11 cellular contexts compared by ENCODE assay signal in the genomic region with DNA sequence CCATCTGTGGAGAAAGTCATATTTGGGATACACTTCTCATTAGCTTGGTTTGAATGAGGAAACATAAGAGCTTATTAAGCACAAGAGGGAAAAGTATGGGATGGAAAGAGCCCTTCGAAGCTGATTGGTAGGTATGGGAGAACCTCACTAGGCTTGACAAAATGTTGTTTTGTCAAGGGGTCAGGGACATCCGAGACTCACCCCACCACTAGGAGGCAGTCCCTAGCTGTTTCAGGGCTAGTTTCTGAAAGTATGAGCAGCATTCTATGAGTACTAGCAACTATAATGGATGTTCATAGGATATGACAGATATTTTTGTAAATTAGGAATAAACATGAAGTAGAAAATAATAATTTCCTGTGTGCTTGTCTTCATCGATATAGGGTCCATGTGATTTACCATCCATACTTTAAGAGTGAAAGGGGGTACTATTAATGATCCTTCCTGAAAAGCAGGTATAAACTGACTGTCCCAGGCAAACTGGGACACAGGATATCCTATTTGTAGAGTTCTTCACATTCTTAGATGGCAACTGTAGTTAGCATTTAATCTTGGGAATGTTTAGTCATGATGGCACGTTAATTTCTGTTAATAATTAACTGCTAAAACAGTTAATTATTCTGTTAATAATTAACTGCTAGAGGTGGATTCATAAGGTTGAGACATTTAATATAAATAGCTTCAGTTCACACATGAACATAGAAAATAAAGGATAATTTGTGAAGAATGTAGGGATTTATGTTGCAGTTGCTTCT. TPM values are rescaled to one million over a fixed set of nuclear protein-coding genes. Genes with fewer than 3 reads are reported as not detected.
A peak's percentile ranks its signal among the peaks of the same experiment; 100 is the strongest.
DNase-seq lines count a peak whose midpoint lies in the region; ATAC-seq, FAIRE-seq and TF ChIP-seq lines count a peak whose summit lies in the region.
"Had no signal": no experiment of that assay in that cellular context is flagged by ENCODE, and none has a peak within 500 bp of the region (broad histone marks: within the 10 kb centered on the region; RNA-seq: fewer than 3 reads in every experiment).

No MANE protein-coding gene starts in this region.

- H3K36me3 Mint-ChIP-seq in endodermal cell (ENCODE audit: low read depth): no peaks in the 10 kb centered on the region
- H3K36me3 Mint-ChIP-seq: activated naive CD4-positive, alpha-beta T cell treated with anti-CD3 and anti-CD28 coated beads, Interleukin-2, amount 50 U/mL, for 72 hours; memory B cell had no signal

- H3K4me3 ChIP-seq in A549 (no peak overlapping the region), endodermal cell (ENCODE audit: low read length) (no peak overlapping the region)

- no peak for TF ChIP-seq POLR2A in A549 (IDR thresholded peaks at IDR 0.05; ENCODE audit: low read length)

- peak overlapping the region; percentile 27; the same call in 2 of the 3 replicates for H3K4me2 ChIP-seq in A549

- no peak overlapping the region for H3K27ac Mint-ChIP-seq in endodermal cell
- H3K27ac Mint-ChIP-seq: activated naive CD4-positive, alpha-beta T cell treated with anti-CD3 and anti-CD28 coated beads, Interleukin-2, amount 50 U/mL, for 72 hours; memory B cell; stimulated activated naive CD8-positive, alpha-beta T cell treated with anti-CD3 and anti-CD28 coated beads, Interleukin-15, Interleukin-2, amounts not matched to agents 100 ng/mL and 50 ng/mL, for 24 hours had no signal

- peaks cover 9% of the 10 kb centered on the region for H3K4me1 Mint-ChIP-seq in endodermal cell
- H3K4me1 Mint-ChIP-seq: memory B cell had no signal

- CTCF ChIA-PET in A549 (lab: Yijun Ruan, JAX): interaction anchor here (1.8 kb wide), 1 partner anchor 9 kb away, joined by 7 read pairs; no protein-coding TSS in a partner anchor

- FAIRE-seq in A549 (lab: Jason Lieb, UNC): peak; percentile 54

- H3K9me3 Mint-ChIP-seq in endodermal cell: peaks cover 4% of the 10 kb centered on the region
- H3K9me3 Mint-ChIP-seq: activated naive CD4-positive, alpha-beta T cell treated with anti-CD3 and anti-CD28 coated beads, Interleukin-2, amount 50 U/mL, for 72 hours; memory B cell; stimulated activated naive CD8-positive, alpha-beta T cell treated with anti-CD3 and anti-CD28 coated beads, Interleukin-15, Interleukin-2, amounts not matched to agents 100 ng/mL and 50 ng/mL, for 24 hours had no signal

- TF ChIP-seq RAD21 in A549 (conservative IDR thresholded peaks at IDR 0.05 in 1 of 2, IDR thresholded peaks at IDR 0.05 in 1 of 2): peak; percentile 33 to 58; a peak in 3 of 5 replicates

- POLR2A ChIA-PET in A549 (lab: Yijun Ruan, JAX): no interaction called here

- no peak overlapping the region for H3K9ac ChIP-seq in endodermal cell (ENCODE audit: extremely low read depth, low read length, poor library complexity, severe bottlenecking)

- H3K27ac ChIP-seq in A549 (no peak overlapping the region), endodermal cell (ENCODE audit: low read depth, low read length) (no peak overlapping the region)

- H3K4me3 Mint-ChIP-seq in endodermal cell: no peak overlapping the region
- H3K4me3 Mint-ChIP-seq: memory B cell; stimulated activated naive CD8-positive, alpha-beta T cell treated with anti-CD3 and anti-CD28 coated beads, Interleukin-15, Interleukin-2, amounts not matched to agents 100 ng/mL and 50 ng/mL, for 24 hours had no signal

- WGBS in A549 (ENCODE audit: missing lambda C conversion rate): 32% methylated on average over 4 of the region's 4 CpGs
- 89% methylated on average over 3 to 4 of the region's 4 CpGs for WGBS in endodermal cell (ENCODE audit: insufficient coverage in 1 of 2, insufficient read length in 1 of 2), 2 experiments

- H3K36me3 ChIP-seq in endodermal cell (ENCODE audit: control insufficient read depth, insufficient read depth, low read length): no peaks in the 10 kb centered on the region

- H3K27me3 ChIP-seq in endodermal cell (ENCODE audit: control insufficient read depth, insufficient read depth, low read length, poor library complexity, severe bottlenecking): no peaks in the 10 kb centered on the region

- H3K4me1 ChIP-seq in A549 (peaks cover 8% of the 10 kb centered on the region; the same call in 2 of the 3 replicates), endodermal cell (ENCODE audit: control insufficient read depth, insufficient read depth, low read length) (no peaks in the 10 kb centered on the region)

- ATAC-seq in A549 (peak in 1 of 2 experiments; percentile 83; a peak in 3 of 6 replicates), GM21737 (IDR thresholded peaks at IDR 0.05; ENCODE audit: unreplicated experiment) (no peak)

- H3K9me3 ChIP-seq in A549 (no peaks in the 10 kb centered on the region), endodermal cell (ENCODE audit: control insufficient read depth, low read length) (no peaks in the 10 kb centered on the region)

- no peak for TF ChIP-seq EP300 in A549 (IDR thresholded peaks at IDR 0.05)

- TF ChIP-seq CTCF in A549 (IDR thresholded peaks at IDR 0.05): peak; percentile 28; the same call in 1 of the 3 replicates
- peak; percentile 79 for TF ChIP-seq CTCF in endodermal cell (conservative IDR thresholded peaks at IDR 0.05)

- H3K27me3 Mint-ChIP-seq in endodermal cell (ENCODE audit: insufficient read depth): no peaks in the 10 kb centered on the region

- DNase-seq in A549 (ENCODE audit: low read depth in 1 of 2, low spot score in 1 of 2) (peak in 1 of 2 experiments; percentile 52), GDM1 (lab: John Stamatoyannopoulos, UW) (peak; percentile 31), MV-4-11 (lab: John Stamatoyannopoulos, UW) (peak; percentile 38), endodermal cell (peak; percentile 87), foreskin melanocyte (no peak)
- DNase-seq in effector CD4-positive, alpha-beta T cell: no peak
- no peak for DNase-seq in central memory CD4-positive, alpha-beta T cell

TF ChIP-seq in A549, 52 proteins besides CTCF, POLR2A, EP300 and RAD21:
- TF ChIP-seq, protein P1, sequence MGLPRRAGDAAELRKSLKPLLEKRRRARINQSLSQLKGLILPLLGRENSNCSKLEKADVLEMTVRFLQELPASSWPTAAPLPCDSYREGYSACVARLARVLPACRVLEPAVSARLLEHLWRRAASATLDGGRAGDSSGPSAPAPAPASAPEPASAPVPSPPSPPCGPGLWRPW (IDR thresholded peaks at IDR 0.05): no peak
- TF ChIP-seq HOXB13 (CRISPR knock-in tag; IDR thresholded peaks at IDR 0.05; ENCODE audit: low read depth) (no peak), SMC3 (IDR thresholded peaks at IDR 0.05) (peak; percentile 26; the same call in 1 of the 3 replicates)

RNA-seq across cellular contexts. Expression of gene OTX1, which starts 28.4 kb away (rescaled TPM):
- polyA plus RNA-seq in A549 (2011; rRNA removed) (0.26 and 0.45 TPM in 2 replicates), A549 (2017; fragmentation: RNase III; extraction: RNeasy Plus Mini Kit Qiagen cat#74134 plus additional on column Dnase treatment) (1.9 to 2.5 TPM (median 2.0 TPM) in 3 replicates)
- 0.83 TPM in 2 replicates for polyA plus RNA-seq in A549 (2012; cell fraction: cytosol; rRNA removed)
- polyA plus RNA-seq in A549 (2012; cell fraction: nucleus; rRNA removed): 1.7 and 2.6 TPM in 2 replicates
- 0.83 and 0.87 TPM in 2 replicates for polyA minus RNA-seq in A549 (2011; rRNA and poly(A)+ RNA removed)
- total RNA-seq in endodermal cell: 10 to 100 TPM; 11.7 to 19.0 TPM
- polyA plus RNA-seq in endodermal cell (2013, experiment 1 of 2): 4.2 TPM
- 3.3 TPM for polyA plus RNA-seq in endodermal cell (2013, experiment 2 of 2)
- total RNA-seq: activated naive CD4-positive, alpha-beta T cell treated with anti-CD3 and anti-CD28 coated beads, Interleukin-2, amount 50 U/mL, for 72 hours had no signal

Comparison
In these comparisons a context has a peak if more than half of its experiments do, and no peak if none do; other contexts are left out.
1. DNase-seq: peak in GDM1 (single experiment), MV-4-11 (single experiment) and endodermal cell (single experiment); none in effector CD4-positive, alpha-beta T cell (single experiment), foreskin melanocyte (single experiment) and central memory CD4-positive, alpha-beta T cell (single experiment).